Comparison of ENCODE assay signal across 1 cellular context in the genomic region with DNA sequence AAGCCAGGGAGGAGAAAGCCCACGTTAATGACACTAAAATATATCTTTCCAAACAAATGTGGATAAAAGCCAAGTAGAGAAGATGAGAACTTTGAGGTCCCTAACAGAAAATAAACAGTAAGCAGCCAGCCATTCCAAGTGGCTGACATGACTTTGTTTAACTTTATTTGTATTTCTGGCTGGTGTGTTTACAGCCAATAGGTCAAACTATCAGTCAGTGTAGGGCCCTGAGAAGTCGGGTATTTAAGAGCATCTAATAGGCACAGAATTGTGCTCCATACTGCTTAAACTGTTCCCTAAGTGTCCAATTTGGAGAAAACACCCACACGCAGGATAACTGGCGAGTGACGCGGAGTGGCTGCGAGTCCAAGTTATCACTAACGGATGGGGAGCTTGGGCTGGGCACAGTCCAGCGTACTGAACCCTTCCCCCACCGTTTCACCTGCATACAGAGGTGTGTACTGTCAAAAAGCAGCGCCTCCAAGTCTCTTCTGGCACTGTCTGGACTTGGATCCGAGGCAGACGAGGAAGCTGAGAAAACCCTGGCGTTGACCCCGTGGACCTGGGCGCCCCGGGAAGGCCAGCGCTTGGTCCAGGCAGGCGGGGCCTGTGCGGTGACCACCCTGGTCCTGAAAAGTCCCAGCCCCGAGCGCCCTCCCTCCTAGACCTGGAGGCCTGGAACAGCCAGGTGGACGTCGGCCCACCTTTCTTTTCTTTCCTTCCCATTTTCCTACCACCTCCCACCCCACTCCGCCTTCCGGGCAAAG.
A peak's percentile ranks its signal among the peaks of the same experiment; 100 is the strongest.
TF ChIP-seq lines count a peak whose summit lies in the region.

No MANE protein-coding gene starts in this region.

TF ChIP-seq in HepG2, 621 proteins besides CTCF, POLR2A, EP300 and RAD21 (continued from another document and continues in another):
- TF ChIP-seq, protein P1, sequence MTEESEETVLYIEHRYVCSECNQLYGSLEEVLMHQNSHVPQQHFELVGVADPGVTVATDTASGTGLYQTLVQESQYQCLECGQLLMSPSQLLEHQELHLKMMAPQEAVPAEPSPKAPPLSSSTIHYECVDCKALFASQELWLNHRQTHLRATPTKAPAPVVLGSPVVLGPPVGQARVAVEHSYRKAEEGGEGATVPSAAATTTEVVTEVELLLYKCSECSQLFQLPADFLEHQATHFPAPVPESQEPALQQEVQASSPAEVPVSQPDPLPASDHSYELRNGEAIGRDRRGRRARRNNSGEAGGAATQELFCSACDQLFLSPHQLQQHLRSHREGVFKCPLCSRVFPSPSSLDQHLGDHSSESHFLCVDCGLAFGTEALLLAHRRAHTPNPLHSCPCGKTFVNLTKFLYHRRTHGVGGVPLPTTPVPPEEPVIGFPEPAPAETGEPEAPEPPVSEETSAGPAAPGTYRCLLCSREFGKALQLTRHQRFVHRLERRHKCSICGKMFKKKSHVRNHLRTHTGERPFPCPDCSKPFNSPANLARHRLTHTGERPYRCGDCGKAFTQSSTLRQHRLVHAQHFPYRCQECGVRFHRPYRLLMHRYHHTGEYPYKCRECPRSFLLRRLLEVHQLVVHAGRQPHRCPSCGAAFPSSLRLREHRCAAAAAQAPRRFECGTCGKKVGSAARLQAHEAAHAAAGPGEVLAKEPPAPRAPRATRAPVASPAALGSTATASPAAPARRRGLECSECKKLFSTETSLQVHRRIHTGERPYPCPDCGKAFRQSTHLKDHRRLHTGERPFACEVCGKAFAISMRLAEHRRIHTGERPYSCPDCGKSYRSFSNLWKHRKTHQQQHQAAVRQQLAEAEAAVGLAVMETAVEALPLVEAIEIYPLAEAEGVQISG (CRISPR knock-in tag; IDR thresholded peaks at IDR 0.05), result peak; percentile 27
- TF ChIP-seq, protein P2, sequence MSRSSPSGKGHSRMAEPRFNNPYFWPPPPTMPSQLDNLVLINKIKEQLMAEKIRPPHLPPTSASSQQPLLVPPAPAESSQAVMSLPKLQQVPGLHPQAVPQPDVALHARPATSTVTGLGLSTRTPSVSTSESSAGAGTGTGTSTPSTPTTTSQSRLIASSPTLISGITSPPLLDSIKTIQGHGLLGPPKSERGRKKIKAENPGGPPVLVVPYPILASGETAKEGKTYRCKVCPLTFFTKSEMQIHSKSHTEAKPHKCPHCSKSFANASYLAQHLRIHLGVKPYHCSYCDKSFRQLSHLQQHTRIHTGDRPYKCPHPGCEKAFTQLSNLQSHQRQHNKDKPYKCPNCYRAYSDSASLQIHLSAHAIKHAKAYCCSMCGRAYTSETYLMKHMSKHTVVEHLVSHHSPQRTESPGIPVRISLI (CRISPR knock-in tag; IDR thresholded peaks at IDR 0.05; ENCODE audit: borderline replicate concordance), result peak; percentile 5; the same call in 1 of the 2 replicates
- TF ChIP-seq NFIC (IDR thresholded peaks at IDR 0.05; ENCODE audit: low read length) (peak; percentile 62), RORA (CRISPR knock-in tag; IDR thresholded peaks at IDR 0.05) (peak; percentile 24; the same call in 1 of the 2 replicates), ZNF101 (CRISPR knock-in tag; IDR thresholded peaks at IDR 0.05; ENCODE audit: borderline replicate concordance, low read depth) (0 out of 2 replicates have a peak, but pooled peaks have one; percentile 31), ATF7-NPFF (CRISPR knock-in tag; IDR thresholded peaks at IDR 0.05; ENCODE audit: low read depth) (no peak), ZMYM4 (CRISPR knock-in tag; IDR thresholded peaks at IDR 0.05) (peak; percentile 33; the same call in 1 of the 2 replicates), ZNF83 (CRISPR knock-in tag; IDR thresholded peaks at IDR 0.05; ENCODE audit: borderline replicate concordance) (peak; percentile 62; the same call in 1 of the 2 replicates), TMF1 (CRISPR knock-in tag; IDR thresholded peaks at IDR 0.05; ENCODE audit: low read depth) (0 out of 2 replicates have a peak, but pooled peaks have one; percentile 20), FOXC1 (CRISPR knock-in tag; IDR thresholded peaks at IDR 0.05; ENCODE audit: borderline replicate concordance) (peak; percentile 15; the same call in 1 of the 2 replicates), ZIK1 (CRISPR knock-in tag; IDR thresholded peaks at IDR 0.05; ENCODE audit: borderline replicate concordance, low read depth) (0 out of 2 replicates have a peak, but pooled peaks have one; percentile 51), ZNF605 (CRISPR knock-in tag; IDR thresholded peaks at IDR 0.05) (0 out of 2 replicates have a peak, but pooled peaks have one; percentile 15), ZNF557 (CRISPR knock-in tag; IDR thresholded peaks at IDR 0.05) (0 out of 2 replicates have a peak, but pooled peaks have one; percentile 2), GZF1 (CRISPR knock-in tag; IDR thresholded peaks at IDR 0.05) (peak; percentile 24; the same call in 1 of the 2 replicates), SYNCRIP (IDR thresholded peaks at IDR 0.05; ENCODE audit: insufficient read depth, low read depth, low read length) (no peak), ZFP82 (CRISPR knock-in tag; IDR thresholded peaks at IDR 0.05; ENCODE audit: borderline replicate concordance) (peak; percentile 28; the same call in 1 of the 2 replicates), GATAD2A (CRISPR knock-in tag; IDR thresholded peaks at IDR 0.05) (0 out of 2 replicates have a peak, but pooled peaks have one; percentile 35), MTA1 (CRISPR knock-in tag; IDR thresholded peaks at IDR 0.05; ENCODE audit: borderline replicate concordance) (0 out of 2 replicates have a peak, but pooled peaks have one; percentile 18), NR2F1 (CRISPR knock-in tag; IDR thresholded peaks at IDR 0.05) (peak in 1 of 2 experiments; percentile 32; a peak in 1 of 4 replicates), ZNF33A (CRISPR knock-in tag; IDR thresholded peaks at IDR 0.05; ENCODE audit: borderline replicate concordance) (no peak), FOXK1 (CRISPR knock-in tag; IDR thresholded peaks at IDR 0.05; ENCODE audit: borderline replicate concordance, low read depth) (0 out of 2 replicates have a peak, but pooled peaks have one; percentile 55), SALL1 (CRISPR knock-in tag; IDR thresholded peaks at IDR 0.05) (peak; percentile 36), SOX13 (IDR thresholded peaks at IDR 0.05) (no peak), SOX13 (CRISPR knock-in tag; conservative IDR thresholded peaks at IDR 0.05 in 1 of 2, IDR thresholded peaks at IDR 0.05 in 1 of 2) (peak in 1 of 2 experiments; percentile 67; a peak in 1 of 4 replicates), ZNF317 (CRISPR knock-in tag; IDR thresholded peaks at IDR 0.05) (0 out of 2 replicates have a peak, but pooled peaks have one; percentile 50), RXRA (CRISPR knock-in tag; IDR thresholded peaks at IDR 0.05) (peak; percentile 47), NR2F6 (IDR thresholded peaks at IDR 0.05) (peak; percentile 57), NR2F6 (CRISPR knock-in tag; IDR thresholded peaks at IDR 0.05) (peak; percentile 63), MEF2D (CRISPR knock-in tag; IDR thresholded peaks at IDR 0.05) (peak; percentile 65), ZNF709 (CRISPR knock-in tag; IDR thresholded peaks at IDR 0.05) (peak; percentile 34; the same call in 1 of the 2 replicates), PRPF4 (IDR thresholded peaks at IDR 0.05; ENCODE audit: low read depth, low read length, poor library complexity, severe bottlenecking) (no peak), RFXANK (CRISPR knock-in tag; IDR thresholded peaks at IDR 0.05) (no peak), ZNF672 (CRISPR knock-in tag; IDR thresholded peaks at IDR 0.05) (no peak), PAX8 (CRISPR knock-in tag; IDR thresholded peaks at IDR 0.05; ENCODE audit: borderline replicate concordance) (peak; percentile 84), TEAD3 (CRISPR knock-in tag; optimal IDR thresholded peaks at IDR 0.05; ENCODE audit: borderline replicate concordance) (peak; percentile 18), FOXA1 (IDR thresholded peaks at IDR 0.05) (no peak), FOXA1 (CRISPR knock-in tag; IDR thresholded peaks at IDR 0.05) (peak; percentile 20), TGIF2 (CRISPR knock-in tag; IDR thresholded peaks at IDR 0.05) (no peak), ZNF776 (CRISPR knock-in tag; IDR thresholded peaks at IDR 0.05) (no peak)
- TF ChIP-seq, protein P3, sequence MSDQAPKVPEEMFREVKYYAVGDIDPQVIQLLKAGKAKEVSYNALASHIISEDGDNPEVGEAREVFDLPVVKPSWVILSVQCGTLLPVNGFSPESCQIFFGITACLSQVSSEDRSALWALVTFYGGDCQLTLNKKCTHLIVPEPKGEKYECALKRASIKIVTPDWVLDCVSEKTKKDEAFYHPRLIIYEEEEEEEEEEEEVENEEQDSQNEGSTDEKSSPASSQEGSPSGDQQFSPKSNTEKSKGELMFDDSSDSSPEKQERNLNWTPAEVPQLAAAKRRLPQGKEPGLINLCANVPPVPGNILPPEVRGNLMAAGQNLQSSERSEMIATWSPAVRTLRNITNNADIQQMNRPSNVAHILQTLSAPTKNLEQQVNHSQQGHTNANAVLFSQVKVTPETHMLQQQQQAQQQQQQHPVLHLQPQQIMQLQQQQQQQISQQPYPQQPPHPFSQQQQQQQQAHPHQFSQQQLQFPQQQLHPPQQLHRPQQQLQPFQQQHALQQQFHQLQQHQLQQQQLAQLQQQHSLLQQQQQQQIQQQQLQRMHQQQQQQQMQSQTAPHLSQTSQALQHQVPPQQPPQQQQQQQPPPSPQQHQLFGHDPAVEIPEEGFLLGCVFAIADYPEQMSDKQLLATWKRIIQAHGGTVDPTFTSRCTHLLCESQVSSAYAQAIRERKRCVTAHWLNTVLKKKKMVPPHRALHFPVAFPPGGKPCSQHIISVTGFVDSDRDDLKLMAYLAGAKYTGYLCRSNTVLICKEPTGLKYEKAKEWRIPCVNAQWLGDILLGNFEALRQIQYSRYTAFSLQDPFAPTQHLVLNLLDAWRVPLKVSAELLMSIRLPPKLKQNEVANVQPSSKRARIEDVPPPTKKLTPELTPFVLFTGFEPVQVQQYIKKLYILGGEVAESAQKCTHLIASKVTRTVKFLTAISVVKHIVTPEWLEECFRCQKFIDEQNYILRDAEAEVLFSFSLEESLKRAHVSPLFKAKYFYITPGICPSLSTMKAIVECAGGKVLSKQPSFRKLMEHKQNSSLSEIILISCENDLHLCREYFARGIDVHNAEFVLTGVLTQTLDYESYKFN (CRISPR knock-in tag; conservative IDR thresholded peaks at IDR 0.05), result peak; percentile 63
- TF ChIP-seq, protein P4, sequence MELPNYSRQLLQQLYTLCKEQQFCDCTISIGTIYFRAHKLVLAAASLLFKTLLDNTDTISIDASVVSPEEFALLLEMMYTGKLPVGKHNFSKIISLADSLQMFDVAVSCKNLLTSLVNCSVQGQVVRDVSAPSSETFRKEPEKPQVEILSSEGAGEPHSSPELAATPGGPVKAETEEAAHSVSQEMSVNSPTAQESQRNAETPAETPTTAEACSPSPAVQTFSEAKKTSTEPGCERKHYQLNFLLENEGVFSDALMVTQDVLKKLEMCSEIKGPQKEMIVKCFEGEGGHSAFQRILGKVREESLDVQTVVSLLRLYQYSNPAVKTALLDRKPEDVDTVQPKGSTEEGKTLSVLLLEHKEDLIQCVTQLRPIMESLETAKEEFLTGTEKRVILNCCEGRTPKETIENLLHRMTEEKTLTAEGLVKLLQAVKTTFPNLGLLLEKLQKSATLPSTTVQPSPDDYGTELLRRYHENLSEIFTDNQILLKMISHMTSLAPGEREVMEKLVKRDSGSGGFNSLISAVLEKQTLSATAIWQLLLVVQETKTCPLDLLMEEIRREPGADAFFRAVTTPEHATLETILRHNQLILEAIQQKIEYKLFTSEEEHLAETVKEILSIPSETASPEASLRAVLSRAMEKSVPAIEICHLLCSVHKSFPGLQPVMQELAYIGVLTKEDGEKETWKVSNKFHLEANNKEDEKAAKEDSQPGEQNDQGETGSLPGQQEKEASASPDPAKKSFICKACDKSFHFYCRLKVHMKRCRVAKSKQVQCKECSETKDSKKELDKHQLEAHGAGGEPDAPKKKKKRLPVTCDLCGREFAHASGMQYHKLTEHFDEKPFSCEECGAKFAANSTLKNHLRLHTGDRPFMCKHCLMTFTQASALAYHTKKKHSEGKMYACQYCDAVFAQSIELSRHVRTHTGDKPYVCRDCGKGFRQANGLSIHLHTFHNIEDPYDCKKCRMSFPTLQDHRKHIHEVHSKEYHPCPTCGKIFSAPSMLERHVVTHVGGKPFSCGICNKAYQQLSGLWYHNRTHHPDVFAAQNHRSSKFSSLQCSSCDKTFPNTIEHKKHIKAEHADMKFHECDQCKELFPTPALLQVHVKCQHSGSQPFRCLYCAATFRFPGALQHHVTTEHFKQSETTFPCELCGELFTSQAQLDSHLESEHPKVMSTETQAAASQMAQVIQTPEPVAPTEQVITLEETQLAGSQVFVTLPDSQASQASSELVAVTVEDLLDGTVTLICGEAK (IDR thresholded peaks at IDR 0.05), result peak; percentile 80
- TF ChIP-seq, protein P4 (CRISPR knock-in tag; IDR thresholded peaks at IDR 0.05), result peak; percentile 99
- TF ChIP-seq, protein P5, sequence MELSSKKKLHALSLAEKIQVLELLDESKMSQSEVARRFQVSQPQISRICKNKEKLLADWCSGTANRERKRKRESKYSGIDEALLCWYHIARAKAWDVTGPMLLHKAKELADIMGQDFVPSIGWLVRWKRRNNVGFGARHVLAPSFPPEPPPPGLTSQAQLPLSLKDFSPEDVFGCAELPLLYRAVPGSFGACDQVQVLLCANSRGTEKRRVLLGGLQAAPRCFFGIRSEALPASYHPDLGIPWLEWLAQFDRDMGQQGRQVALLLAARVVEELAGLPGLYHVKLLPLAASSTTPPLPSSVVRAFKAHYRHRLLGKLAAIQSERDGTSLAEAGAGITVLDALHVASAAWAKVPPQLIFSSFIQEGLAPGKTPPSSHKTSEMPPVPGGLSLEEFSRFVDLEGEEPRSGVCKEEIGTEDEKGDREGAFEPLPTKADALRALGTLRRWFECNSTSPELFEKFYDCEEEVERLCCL (CRISPR knock-in tag; IDR thresholded peaks at IDR 0.05; ENCODE audit: borderline replicate concordance), result no peak
